14 cellular contexts compared by ENCODE assay signal in the genomic region with DNA sequence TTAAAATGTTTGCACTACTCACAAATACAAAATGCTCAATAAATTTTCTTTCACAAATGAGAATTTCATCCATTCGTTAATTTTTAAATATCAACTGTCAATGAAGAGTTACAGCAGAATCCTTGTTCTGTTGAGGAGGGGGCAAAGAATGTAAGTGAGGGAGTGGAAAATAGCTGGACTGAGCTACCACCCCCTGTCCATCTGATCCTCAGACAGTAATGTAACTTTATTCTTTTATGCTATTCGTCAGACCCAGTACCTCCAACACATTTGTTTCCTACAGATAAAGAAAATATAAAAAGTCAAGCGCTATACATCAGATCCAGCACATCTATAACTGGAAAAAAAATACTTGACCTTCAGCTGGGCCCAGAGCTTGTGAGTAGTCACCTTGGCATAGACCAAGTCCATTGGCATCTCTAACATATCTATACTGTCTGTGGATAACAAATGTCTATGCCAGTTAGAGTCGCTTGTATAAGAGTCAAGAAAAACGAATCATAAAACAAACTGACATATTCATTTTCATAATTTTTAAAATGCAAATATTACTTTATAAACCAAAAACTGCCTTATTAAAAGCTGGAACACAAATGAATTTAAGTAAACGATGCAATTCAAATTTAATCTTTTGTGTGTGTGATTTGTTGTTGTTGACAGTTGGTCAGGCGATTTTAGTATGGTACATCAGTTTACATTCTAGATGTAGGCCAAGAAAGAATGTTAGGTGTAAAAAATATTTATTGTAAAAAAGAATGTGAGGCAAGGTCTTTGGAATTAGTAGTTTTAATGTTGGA. TPM values are rescaled to one million over a fixed set of nuclear protein-coding genes. Genes with fewer than 3 reads are reported as not detected.
DNase-seq lines count a peak whose midpoint lies in the region; ATAC-seq and TF ChIP-seq lines count a peak whose summit lies in the region.
"Had no signal": no experiment of that assay in that cellular context is flagged by ENCODE, and none has a peak within 500 bp of the region (broad histone marks: within the 10 kb centered on the region; RNA-seq: fewer than 3 reads in every experiment).

No MANE protein-coding gene starts in this region.

- peaks cover 60% of the 10 kb centered on the region for H3K4me1 Mint-ChIP-seq in CD4-positive, alpha-beta T cell (ENCODE audit: low read depth)
- H3K4me1 Mint-ChIP-seq in chondrocyte (ENCODE audit: low read depth): peaks cover 62% of the 10 kb centered on the region

- H3K79me2 ChIP-seq in HCT116 (ENCODE audit: insufficient read depth, low read length): no peaks in the 10 kb centered on the region

- H3K9me2 ChIP-seq in HCT116 (ENCODE audit: insufficient read depth): no peaks in the 10 kb centered on the region

- no peak for TF ChIP-seq RAD21 in HCT116 (IDR thresholded peaks at IDR 0.05; ENCODE audit: low read depth)

- H3K4me3 Mint-ChIP-seq in CD4-positive, alpha-beta T cell: no peak overlapping the region
- no peak overlapping the region for H3K4me3 Mint-ChIP-seq in chondrocyte (ENCODE audit: unreplicated experiment)

- H3K4me1 ChIP-seq in BLaER1 treated with 17β-estradiol and CSF1 and Interleukin-3, amounts not matched to agents 10 nM and 100 nM: peaks cover 57 to 77% (median 66%) of the 10 kb centered on the region in 10 experiments
- peaks cover 53 to 93% of the 10 kb centered on the region in 2 experiments for H3K4me1 ChIP-seq in HCT116 (ENCODE audit: control insufficient read depth in 1 of 2, insufficient read depth in 2 of 2, low read length in 2 of 2)

- no peaks in the 10 kb centered on the region for H3K36me3 ChIP-seq in BLaER1 treated with 17β-estradiol and CSF1 and Interleukin-3, amounts not matched to agents 10 nM and 100 nM
- no peaks in the 10 kb centered on the region for H3K36me3 ChIP-seq in HCT116 (ENCODE audit: control insufficient read depth in 1 of 2, insufficient read depth in 2 of 2, low read length in 2 of 2)
- H3K36me3 ChIP-seq: stomach had no signal

- no TSS peak for BruUV-seq in HCT116 (replicated peaks; lab: Mats Ljungman, UMichigan)

- TF ChIP-seq CTCF in HCT116 (IDR thresholded peaks at IDR 0.05 in 2 of 3, conservative IDR thresholded peaks at IDR 0.05 in 1 of 3; ENCODE audit: borderline replicate concordance in 1 of 3, insufficient read depth in 1 of 3, low read depth in 2 of 3, low read length in 2 of 3) (no peak), chondrocyte (IDR thresholded peaks at IDR 0.05) (no peak)
- no peak for TF ChIP-seq CTCF in CD4-positive, alpha-beta T cell (IDR thresholded peaks at IDR 0.05)

- H3K27ac ChIP-seq in BLaER1 treated with 17β-estradiol and CSF1 and Interleukin-3, amounts not matched to agents 10 nM and 100 nM: peak overlapping the region in 9 of 11 experiments; percentile 82 to 99 (median 93); a peak in 16 of 22 replicates
- peak overlapping the region; percentile 98 for H3K27ac ChIP-seq in HCT116 (ENCODE audit: low read depth, low read length)
- H3K27ac ChIP-seq in CD4-positive, alpha-beta T cell (ENCODE audit: low read depth, low read length): no peak overlapping the region
- H3K27ac ChIP-seq: stomach had no signal

- TF ChIP-seq POLR2A in HCT116 (IDR thresholded peaks at IDR 0.05; ENCODE audit: borderline replicate concordance, extremely low read depth, insufficient read depth, insufficient read length): no peak
- peak; percentile 68 for TF ChIP-seq POLR2A in erythroblast (IDR thresholded peaks at IDR 0.05; ENCODE audit: low read length)

- H4K20me1 ChIP-seq in BLaER1 treated with 17β-estradiol and CSF1 and Interleukin-3, amounts not matched to agents 10 nM and 100 nM: peaks cover 0 to 5% (median 0%) of the 10 kb centered on the region in 11 experiments; a peak in 1 of 22 replicates
- H4K20me1 ChIP-seq in HCT116 (ENCODE audit: insufficient read depth): no peaks in the 10 kb centered on the region

- RAD21 ChIA-PET in HCT116 (lab: Charles Lee; ENCODE audit: low non-redundant PET in 1 of 2, low total read pairs in 2 of 2, uncharacterized antibody in 2 of 2, unreplicated experiment in 2 of 2): no interaction called here

- CTCF ChIA-PET in HCT116 (lab: Charles Lee): no interaction called here
- CTCF ChIA-PET in CD4-positive, alpha-beta T cell (lab: Charles Lee): interaction anchor here (2.3 to 3.9 kb wide), 4 partner anchors 10 to 38 kb away, joined by 8 to 17 read pairs (median 12); a partner anchor contains a TSS

- no peaks in the 10 kb centered on the region for H3K9me3 Mint-ChIP-seq in CD4-positive, alpha-beta T cell
- H3K9me3 Mint-ChIP-seq in chondrocyte (ENCODE audit: low read depth): no peaks in the 10 kb centered on the region

- H3K27me3 Mint-ChIP-seq in CD4-positive, alpha-beta T cell: no peaks in the 10 kb centered on the region
- no peaks in the 10 kb centered on the region for H3K27me3 Mint-ChIP-seq in chondrocyte (ENCODE audit: low read depth)

- DNase-seq in HCT116 (ENCODE audit: low read depth, low spot score) (no peak), RKO (ENCODE audit: low spot score) (peak; percentile 33), erythroblast (lab: John Stamatoyannopoulos, UW) (peak in 1 of 2 experiments; percentile 65), nucleus accumbens (lab: John Stamatoyannopoulos, UW) (no peak), amniotic stem cell (lab: John Stamatoyannopoulos, UW) (no peak), chondrocyte (ENCODE audit: low spot score) (no peak)
- no peak for DNase-seq in CD4-positive, alpha-beta T cell
- DNase-seq: activated CD4-positive, CD25-positive, alpha-beta regulatory T cell; amygdala; naive thymus-derived CD4-positive, alpha-beta T cell; NK-92 treated with Interleukin-12 subunit alpha and Interleukin-12 subunit beta, amount 100 ng/mL, for 24 hours; stimulated activated CD4-positive, alpha-beta T cell treated with anti-CD3 and anti-CD28 coated beads, Interleukin-15, amount 100 ng/mL, for 24 hours; stomach had no signal

- no peak overlapping the region for H3K27ac Mint-ChIP-seq in CD4-positive, alpha-beta T cell
- no peak overlapping the region for H3K27ac Mint-ChIP-seq in chondrocyte (ENCODE audit: unreplicated experiment)

- H3K9ac ChIP-seq in BLaER1 treated with 17β-estradiol and CSF1 and Interleukin-3, amounts not matched to agents 10 nM and 100 nM: peak overlapping the region in 10 of 11 experiments; percentile 32 to 93 (median 88); a peak in 18 of 22 replicates
- H3K9ac ChIP-seq in HCT116 (ENCODE audit: low read length): peak overlapping the region; percentile 80

- POLR2A ChIA-PET in HCT116 (lab: Charles Lee): interaction anchor here (1.4 to 9.7 kb wide), 13 partner anchors 8 to 1808 kb away, joined by 5 to 227 read pairs (median 54); a partner anchor contains a TSS
- POLR2A ChIA-PET in CD4-positive, alpha-beta T cell (lab: Charles Lee): interaction anchor here (1.1 to 12.3 kb wide), 17 partner anchors 8 to 1863 kb away, joined by 3 to 919 read pairs (median 43); a partner anchor contains a TSS

- intact Hi-C loops in HCT116 (cut with micrococcal nuclease): loop anchor here (5.0 kb wide), 1 partner anchor 1102 kb away; a partner anchor contains a TSS
- intact Hi-C loops in CD4-positive, alpha-beta T cell (cut with DNase I, micrococcal nuclease): loop anchor here (5.0 to 10.0 kb wide), 9 partner anchors 32 to 1865 kb away; partner anchors contain the start of gene ZNF184 (in 2 of the 2)

- H3K4me3 ChIP-seq in BLaER1 treated with 17β-estradiol and CSF1 and Interleukin-3, amounts not matched to agents 10 nM and 100 nM: peak overlapping the region in 7 of 10 experiments; percentile 59 to 80 (median 72); a peak in 8 of 20 replicates
- no peak overlapping the region for H3K4me3 ChIP-seq in HCT116 (replicated peaks in 1 of 2; ENCODE audit: low read depth in 1 of 2, low read length in 2 of 2)
- H3K4me3 ChIP-seq: stomach had no signal

- H3K9me3 ChIP-seq in BLaER1 treated with 17β-estradiol and CSF1 and Interleukin-3, amounts not matched to agents 10 nM and 100 nM (replicated peaks in 1 of 11): no peaks in the 10 kb centered on the region
- no peaks in the 10 kb centered on the region for H3K9me3 ChIP-seq in HCT116 (ENCODE audit: control insufficient read depth in 1 of 2, insufficient read depth in 1 of 2, low read depth in 1 of 2, low read length in 2 of 2)
- no peaks in the 10 kb centered on the region for H3K9me3 ChIP-seq in CD4-positive, alpha-beta T cell (ENCODE audit: control insufficient read depth, low read length)
- H3K9me3 ChIP-seq: stomach had no signal

- H3K4me2 ChIP-seq in BLaER1 treated with 17β-estradiol and CSF1 and Interleukin-3, amounts not matched to agents 10 nM and 100 nM: peak overlapping the region; percentile 8 to 96 (median 90); a peak in 21 of 22 replicates
- peak overlapping the region; percentile 91 for H3K4me2 ChIP-seq in HCT116 (ENCODE audit: low read length)

- H3K27me3 ChIP-seq in BLaER1 treated with 17β-estradiol and CSF1 and Interleukin-3, amounts not matched to agents 10 nM and 100 nM: no peaks in the 10 kb centered on the region
- H3K27me3 ChIP-seq in HCT116 (ENCODE audit: insufficient read depth, low read length): no peaks in the 10 kb centered on the region
- no peaks in the 10 kb centered on the region for H3K27me3 ChIP-seq in CD4-positive, alpha-beta T cell (ENCODE audit: control insufficient read depth, insufficient read depth, low read length)
- H3K27me3 ChIP-seq: stomach had no signal

- peaks cover 24% of the 10 kb centered on the region for H3K36me3 Mint-ChIP-seq in CD4-positive, alpha-beta T cell (ENCODE audit: low read depth)
- no peaks in the 10 kb centered on the region for H3K36me3 Mint-ChIP-seq in chondrocyte (ENCODE audit: low read depth)
- H3K36me3 Mint-ChIP-seq: naive thymus-derived CD4-positive, alpha-beta T cell had no signal

- ATAC-seq in HCT116: no peak
- no peak for ATAC-seq in CD4-positive, alpha-beta T cell (ENCODE audit: poor library complexity)
- ATAC-seq: naive thymus-derived CD4-positive, alpha-beta T cell had no signal

- no peak overlapping the region for H2AFZ ChIP-seq in HCT116 (ENCODE audit: low read depth, low read length, poor library complexity, severe bottlenecking)

TF ChIP-seq in HCT116, 20 proteins besides CTCF, POLR2A, EP300 and RAD21:
- TF ChIP-seq JUND (IDR thresholded peaks at IDR 0.05): no peak
- TF ChIP-seq CBX3 (IDR thresholded peaks at IDR 0.05; ENCODE audit: low read depth): no peak
- TF ChIP-seq FOSL1 (IDR thresholded peaks at IDR 0.05; ENCODE audit: low read depth): no peak
- TF ChIP-seq EGR1 (IDR thresholded peaks at IDR 0.05; ENCODE audit: low read depth): no peak

RNA-seq across cellular contexts. Expression of gene HFE, which starts 57.2 kb away (rescaled TPM):
- total RNA-seq in HCT116 (2021; ENCODE audit: unreplicated experiment) (9.8 TPM), chondrocyte (6.1 to 7.5 TPM (median 6.4 TPM) in 3 replicates)
- 12.0 and 13.4 TPM in 2 replicates for polyA plus RNA-seq in HCT116 (2012)
- total RNA-seq in CD4-positive, alpha-beta T cell: under 1 TPM; 0.08 to 0.28 TPM

Comparison
In these comparisons a context has a peak if more than half of its experiments do, and no peak if none do; other contexts are left out.
1. H3K4me3 ChIP-seq: peak in BLaER1 treated with 17β-estradiol and CSF1 and Interleukin-3, amounts not matched to agents 10 nM and 100 nM (7 of 10); none in HCT116 (0 of 2).